ENCODE assay signal across 8 cellular contexts in genomic region chr14:39432619-39433451, GRCh38. TPM values are rescaled to one million over a fixed set of nuclear protein-coding genes. Genes with fewer than 3 reads are reported as not detected.
DNase-seq lines count a peak whose midpoint lies in the region; ATAC-seq and TF ChIP-seq lines count a peak whose summit lies in the region.

No MANE protein-coding gene starts in this region.

- peak; percentile 68 to 72 for ATAC-seq in activated naive CD4-positive, alpha-beta T cell treated with anti-CD3 and anti-CD28 coated beads, Interleukin-2, amount 50 U/mL, for 72 hours
- ATAC-seq in omental fat pad (ENCODE audit: low FRiP score): peak; percentile 91

- H3K27me3 Mint-ChIP-seq in type B pancreatic cell: no peaks in the 10 kb centered on the region

- H3K27me3 ChIP-seq in GM06990 (replicated peaks; ENCODE audit: control insufficient read depth, insufficient read depth, low read length): no peaks in the 10 kb centered on the region
- no peaks in the 10 kb centered on the region for H3K27me3 ChIP-seq in H7 (ENCODE audit: control insufficient read depth, insufficient read depth, low read length)

- TF ChIP-seq CTCF in GM06990 (IDR thresholded peaks at IDR 0.05; ENCODE audit: insufficient read depth, low read length, poor library complexity, severe bottlenecking) (peak; percentile 31), LNCAP (IDR thresholded peaks at IDR 0.05) (peak; percentile 36; the same call in 1 of the 2 replicates), omental fat pad (IDR thresholded peaks at IDR 0.05) (no peak), type B pancreatic cell (conservative IDR thresholded peaks at IDR 0.05) (peak; percentile 28)

- intact Hi-C loops in head of caudate nucleus (cut with DNase I): loop anchor here (2.0 to 10.0 kb wide), 3 partner anchors 168 to 321 kb away; partner anchors contain the start of genes GEMIN2 and PNN

- H3K4me1 Mint-ChIP-seq in type B pancreatic cell (ENCODE audit: unreplicated experiment): peaks cover 24% of the 10 kb centered on the region

- H3K4me3 ChIP-seq in GM06990 (replicated peaks; ENCODE audit: low read depth, low read length) (peak overlapping the region; percentile 61), H7 (ENCODE audit: insufficient read depth, low read depth, low read length) (peak overlapping the region; percentile 78)

- peak overlapping the region; percentile 92 to 98 for H3K27ac Mint-ChIP-seq in activated naive CD4-positive, alpha-beta T cell treated with anti-CD3 and anti-CD28 coated beads, Interleukin-2, amount 50 U/mL, for 72 hours
- H3K27ac Mint-ChIP-seq in type B pancreatic cell: peak overlapping the region; percentile 100

- H3K36me3 ChIP-seq in GM06990 (ENCODE audit: control insufficient read depth, insufficient read depth, low read length) (no peaks in the 10 kb centered on the region; the same call in 1 of the 2 replicates), H7 (replicated peaks; ENCODE audit: control insufficient read depth, insufficient read depth, low read length) (no peaks in the 10 kb centered on the region)

- H3K9me3 Mint-ChIP-seq in activated naive CD4-positive, alpha-beta T cell treated with anti-CD3 and anti-CD28 coated beads, Interleukin-2, amount 50 U/mL, for 72 hours: no peaks in the 10 kb centered on the region
- no peaks in the 10 kb centered on the region for H3K9me3 Mint-ChIP-seq in type B pancreatic cell

- DNase-seq in GM06990 (ENCODE audit: extremely low read depth, insufficient read length) (peak; percentile 94), H7 (peak; percentile 87), RPMI8226 (peak; percentile 88), head of caudate nucleus (peak in 41 of 42 donors; percentile 67 to 91 (median 82)), omental fat pad (ENCODE audit: low spot score) (peak; percentile 55), type B pancreatic cell (ENCODE audit: extremely low spot score, unreplicated experiment) (peak; percentile 90)
- DNase-seq in activated naive CD4-positive, alpha-beta T cell treated with anti-CD3 and anti-CD28 coated beads, Interleukin-2, amount 50 U/mL, for 72 hours (ENCODE audit: low spot score in 2 of 2): peak; percentile 76 to 86

- H3K36me3 Mint-ChIP-seq in activated naive CD4-positive, alpha-beta T cell treated with anti-CD3 and anti-CD28 coated beads, Interleukin-2, amount 50 U/mL, for 72 hours: peaks cover 7 to 10% of the 10 kb centered on the region in 2 donors
- no peaks in the 10 kb centered on the region for H3K36me3 Mint-ChIP-seq in type B pancreatic cell

- peak overlapping the region; percentile 100 for H3K4me3 Mint-ChIP-seq in type B pancreatic cell

RNA-seq across cellular contexts. Expression of gene FBXO33, which starts 0.6 kb away (rescaled TPM):
- 13.1 and 13.4 TPM in 2 replicates for total RNA-seq in H7 (2014; rRNA removed; shearing (Covaris generic))
- 10 to 100 TPM; 15.6 to 25.9 TPM for total RNA-seq in activated naive CD4-positive, alpha-beta T cell treated with anti-CD3 and anti-CD28 coated beads, Interleukin-2, amount 50 U/mL, for 72 hours
- 10 to 100 TPM; 12.6 to 25.2 (median 16.4) TPM for total RNA-seq in omental fat pad
- total RNA-seq in type B pancreatic cell (ENCODE audit: low replicate concordance): 9.9 and 11.7 TPM in 2 replicates

Comparison
In these comparisons a context has a peak if more than half of its experiments do, and no peak if none do; other contexts are left out.
1. Peak in every context shown above with its lines: DNase-seq, ATAC-seq and H3K4me3 ChIP-seq.
2. CTCF ChIP-seq: peak in GM06990 (single experiment), LNCAP (single experiment) and type B pancreatic cell (single experiment); none in omental fat pad (0 of 3).